Comparison of ENCODE assay signal across 16 cellular contexts in the genomic region with DNA sequence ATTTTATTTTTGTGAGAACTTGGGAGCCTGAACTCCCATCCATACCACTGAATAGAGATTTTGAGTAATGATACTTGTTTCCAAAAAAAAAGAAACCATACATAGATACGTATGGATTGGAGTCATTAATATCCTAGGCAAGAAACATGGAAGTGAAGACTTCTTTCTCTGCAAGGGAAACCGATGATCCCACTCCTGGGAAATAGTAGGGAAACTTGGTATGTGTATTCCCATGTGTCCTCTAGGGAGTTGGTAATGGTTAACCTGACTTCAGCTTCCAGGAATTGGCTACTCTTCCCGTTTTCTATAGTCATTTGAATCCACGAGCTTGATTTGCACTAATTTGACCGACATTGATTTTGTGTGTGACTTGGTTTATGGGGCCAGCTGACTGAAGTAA. TPM values are rescaled to one million over a fixed set of nuclear protein-coding genes. Genes with fewer than 3 reads are reported as not detected.
A peak's percentile ranks its signal among the peaks of the same experiment; 100 is the strongest.
DNase-seq lines count a peak whose midpoint lies in the region; ATAC-seq and TF ChIP-seq lines count a peak whose summit lies in the region.
"Had no signal": no experiment of that assay in that cellular context is flagged by ENCODE, and none has a peak within 500 bp of the region (broad histone marks: within the 10 kb centered on the region; RNA-seq: fewer than 3 reads in every experiment).

No MANE protein-coding gene starts in this region.

- H3K9me3 ChIP-seq in colonic mucosa, result no peaks in the 10 kb centered on the region
- H3K9me3 ChIP-seq: mucosa of descending colon, stomach had no signal

- H3K4me1 Mint-ChIP-seq in stimulated activated naive CD8-positive, alpha-beta T cell treated with anti-CD3 and anti-CD28 coated beads, Interleukin-15, Interleukin-2, amounts not matched to agents 100 ng/mL and 50 ng/mL, for 24 hours (ENCODE audit: low read depth), result peaks cover 89% of the 10 kb centered on the region
- H3K4me1 Mint-ChIP-seq in chondrocyte (ENCODE audit: low read depth), result peaks cover 45% of the 10 kb centered on the region

- peaks cover 39% of the 10 kb centered on the region for H3K36me3 ChIP-seq in colonic mucosa

- no peak for TF ChIP-seq CTCF in chondrocyte (IDR thresholded peaks at IDR 0.05)
- no peak for TF ChIP-seq CTCF in colonic mucosa (IDR thresholded peaks at IDR 0.05)

- DNase-seq in stimulated activated naive CD8-positive, alpha-beta T cell treated with anti-CD3 and anti-CD28 coated beads, Interleukin-15, Interleukin-2, amounts not matched to agents 100 U/mL and 50 U/mL, for 24 hours, result no peak
- DNase-seq in chondrocyte (ENCODE audit: low spot score) (no peak), colonic mucosa (no peak), NCI-H446 (lab: John Stamatoyannopoulos, UW) (no peak)
- DNase-seq: central memory CD4-positive, alpha-beta T cell; glutamatergic neuron; IMR-90; mucosa of descending colon; NCI-H1417 treated with DMSO at 0.1 percent for 48 hours; OCI-M1; stimulated activated CD4-positive, alpha-beta T cell treated with anti-CD3 and anti-CD28 coated beads, Interleukin-2, amount 100 ng/mL, for 48 hours; stomach had no signal

- peaks cover 14% of the 10 kb centered on the region for H3K4me1 ChIP-seq in colonic mucosa

- H3K4me3 Mint-ChIP-seq in stimulated activated naive CD8-positive, alpha-beta T cell treated with anti-CD3 and anti-CD28 coated beads, Interleukin-15, Interleukin-2, amounts not matched to agents 100 ng/mL and 50 ng/mL, for 24 hours, result peak overlapping the region; percentile 52
- no peak overlapping the region for H3K4me3 Mint-ChIP-seq in chondrocyte (ENCODE audit: unreplicated experiment)

- no peaks in the 10 kb centered on the region for H3K27me3 Mint-ChIP-seq in stimulated activated naive CD8-positive, alpha-beta T cell treated with anti-CD3 and anti-CD28 coated beads, Interleukin-15, Interleukin-2, amounts not matched to agents 100 ng/mL and 50 ng/mL, for 24 hours
- H3K27me3 Mint-ChIP-seq in chondrocyte (ENCODE audit: low read depth), result no peaks in the 10 kb centered on the region

- peaks cover 99% of the 10 kb centered on the region for H3K36me3 Mint-ChIP-seq in stimulated activated naive CD8-positive, alpha-beta T cell treated with anti-CD3 and anti-CD28 coated beads, Interleukin-15, Interleukin-2, amounts not matched to agents 100 ng/mL and 50 ng/mL, for 24 hours (ENCODE audit: low read depth)
- H3K36me3 Mint-ChIP-seq in chondrocyte (ENCODE audit: low read depth), result peaks cover 75% of the 10 kb centered on the region

- H3K27me3 ChIP-seq in colonic mucosa, result no peaks in the 10 kb centered on the region
- H3K27me3 ChIP-seq: stomach had no signal

- peak overlapping the region; percentile 78 for H3K27ac Mint-ChIP-seq in stimulated activated naive CD8-positive, alpha-beta T cell treated with anti-CD3 and anti-CD28 coated beads, Interleukin-15, Interleukin-2, amounts not matched to agents 100 ng/mL and 50 ng/mL, for 24 hours
- H3K27ac Mint-ChIP-seq in chondrocyte (ENCODE audit: unreplicated experiment), result peak overlapping the region; percentile 18

- no peaks in the 10 kb centered on the region for H3K9me3 Mint-ChIP-seq in stimulated activated naive CD8-positive, alpha-beta T cell treated with anti-CD3 and anti-CD28 coated beads, Interleukin-15, Interleukin-2, amounts not matched to agents 100 ng/mL and 50 ng/mL, for 24 hours
- H3K9me3 Mint-ChIP-seq in chondrocyte (ENCODE audit: low read depth), result no peaks in the 10 kb centered on the region

- intact Hi-C loops in colonic mucosa (cut with DNase I), result loop anchor here (10.0 kb wide), 1 partner anchor 269 kb away; the partner anchor contains the start of gene ARMC5

- no peak overlapping the region for H3K27ac ChIP-seq in colonic mucosa
- H3K27ac ChIP-seq: epithelial cell of prostate, stomach had no signal

- ATAC-seq in stimulated activated naive CD8-positive, alpha-beta T cell treated with anti-CD3 and anti-CD28 coated beads, Interleukin-15, Interleukin-2, amounts not matched to agents 100 U/mL and 50 U/mL, for 24 hours, result no peak
- no peak for ATAC-seq in HG03442 (IDR thresholded peaks at IDR 0.05; ENCODE audit: unreplicated experiment)
- ATAC-seq: mucosa of descending colon had no signal

- H3K9ac ChIP-seq in colonic mucosa (ENCODE audit: low read depth in 2 of 2, low read length in 2 of 2), result no peak overlapping the region

- H3K4me3 ChIP-seq in colonic mucosa, result no peak overlapping the region
- H3K4me3 ChIP-seq: mucosa of descending colon, stomach had no signal

RNA-seq across cellular contexts. Expression of gene FUS, which starts 5.4 kb away (rescaled TPM):
- total RNA-seq in chondrocyte, result 226 to 414 TPM (median 231 TPM) in 3 replicates
- 100 to 1,000 TPM; 134 to 252 TPM for total RNA-seq in colonic mucosa

RNA-seq across cellular contexts. Expression of gene PYCARD, which starts 17.2 kb away (rescaled TPM):
- total RNA-seq in chondrocyte, result 2.7 to 2.9 TPM (median 2.8 TPM) in 3 replicates
- total RNA-seq in colonic mucosa, result 100 to 1,000 TPM; 118 to 119 TPM
- total RNA-seq: NCI-H460 had no signal

RNA-seq across cellular contexts. Expression of gene TRIM72, which starts 28.6 kb away (rescaled TPM):
- total RNA-seq in chondrocyte (not detected in 3 replicates), colonic mucosa (under 1 TPM in 1 of 2 donors, not detected in 1; 0.02 TPM)
- total RNA-seq: IMR-90 had no signal

RNA-seq across cellular contexts. Expression of gene PYDC1, which starts 31.6 kb away (rescaled TPM):
- total RNA-seq in chondrocyte (not detected in 3 replicates), colonic mucosa (not detected)
- total RNA-seq: IMR-90, mucosa of descending colon, NCI-H460, stomach had no signal

RNA-seq across cellular contexts. Expression of gene PRSS36, which starts 35.5 kb away (rescaled TPM):
- 0.35 to 0.39 TPM in 2 of 3 replicates, not detected in the other for total RNA-seq in chondrocyte
- 1 to 10 TPM; 3.6 to 6.4 TPM for total RNA-seq in colonic mucosa
- total RNA-seq: NCI-H460 had no signal

Comparison
In these comparisons a context has a peak if more than half of its experiments do, and no peak if none do; other contexts are left out.
1. RNA of gene PYCARD, which starts 17.2 kb away (total RNA-seq): 118 to 119 TPM in colonic mucosa; 2.7 to 2.9 TPM in chondrocyte; every median in the first group is over 10 times any median in the second.